ENCODE assay signal across 19 cellular contexts in genomic region chr2:219414857-219415256, GRCh38. TPM values are rescaled to one million over a fixed set of nuclear protein-coding genes. Genes with fewer than 3 reads are reported as not detected.
DNase-seq lines count a peak whose midpoint lies in the region; ATAC-seq and TF ChIP-seq lines count a peak whose summit lies in the region.
"Had no signal": no experiment of that assay in that cellular context is flagged by ENCODE, and none has a peak within 500 bp of the region (broad histone marks: within the 10 kb centered on the region; RNA-seq: fewer than 3 reads in every experiment).

No MANE protein-coding gene starts in this region.

- in situ Hi-C loops in gastrocnemius medialis (cut with MboI; ENCODE audit: low sequenced_read_pairs in 4 of 4): no loop called here

- H3K4me3 ChIP-seq in right atrium auricular region (no peak overlapping the region), muscle layer of duodenum (ENCODE audit: low read depth in 1 of 2, low read length in 2 of 2) (no peak overlapping the region), gastrocnemius medialis (no peak overlapping the region), uterus (no peak overlapping the region)
- H3K4me3 ChIP-seq: GM12878 had no signal

- TF ChIP-seq POLR2A in gastrocnemius medialis (IDR thresholded peaks at IDR 0.05) (no peak), uterus (IDR thresholded peaks at IDR 0.05) (no peak)

- TF ChIP-seq CTCF in right atrium auricular region (IDR thresholded peaks at IDR 0.05) (no peak), gastrocnemius medialis (IDR thresholded peaks at IDR 0.05 in 4 of 5, conservative IDR thresholded peaks at IDR 0.05 in 1 of 5) (no peak), uterus (IDR thresholded peaks at IDR 0.05) (no peak)

- H3K36me3 ChIP-seq in right atrium auricular region: peaks cover 13% of the 10 kb centered on the region
- H3K36me3 ChIP-seq in muscle layer of duodenum (ENCODE audit: control insufficient read depth in 1 of 2, insufficient read depth in 2 of 2, low read length in 2 of 2): no peaks in the 10 kb centered on the region
- H3K36me3 ChIP-seq in gastrocnemius medialis: no peaks in the 10 kb centered on the region
- H3K36me3 ChIP-seq in uterus: no peaks in the 10 kb centered on the region

- intact Hi-C loops in left ventricle myocardium superior (cut with micrococcal nuclease): no loop called here
- intact Hi-C loops in gastrocnemius medialis (cut with DNase I; ENCODE audit: low total_unique reads): no loop called here
- intact Hi-C loops in uterus (cut with DNase I; ENCODE audit: low total_unique reads): no loop called here

- no peaks in the 10 kb centered on the region for H3K4me1 Mint-ChIP-seq in activated T-cell treated with anti-CD3 and anti-CD28 coated beads, Interleukin-2, amount 50 U/mL, for 4 hours (ENCODE audit: low read depth)

- H3K27me3 ChIP-seq in right atrium auricular region (peaks cover 0 to 5% of the 10 kb centered on the region in 2 donors), muscle layer of duodenum (ENCODE audit: low read depth, low read length) (peaks cover 9% of the 10 kb centered on the region), gastrocnemius medialis (no peaks in the 10 kb centered on the region), uterus (no peaks in the 10 kb centered on the region)

- no peak overlapping the region for H3K4me3 Mint-ChIP-seq in activated T-cell treated with anti-CD3 and anti-CD28 coated beads, Interleukin-2, amount 50 U/mL, for 4 hours
- H3K4me3 Mint-ChIP-seq: B cell; CD4-positive, alpha-beta T cell; HFFc6 had no signal

- H3K27ac ChIP-seq in right atrium auricular region (peak overlapping the region; percentile 92 to 96), muscle layer of duodenum (ENCODE audit: low read length) (peak overlapping the region; percentile 90), gastrocnemius medialis (peak overlapping the region; percentile 95 to 100 (median 98)), uterus (peak overlapping the region; percentile 93 to 99)

- DNase-seq in right atrium auricular region (ENCODE audit: low spot score): no peak
- no peak for DNase-seq in left ventricle myocardium superior
- DNase-seq in gastrocnemius medialis: no peak
- DNase-seq in uterus: no peak
- no peak for DNase-seq in NCI-H146 (lab: John Stamatoyannopoulos, UW)
- DNase-seq in activated T-cell treated with anti-CD3 and anti-CD28 coated beads, Interleukin-2, amount 50 U/mL, for 4 hours: no peak
- DNase-seq in dedifferentiated amniotic fluid mesenchymal stem cell (ENCODE audit: extremely low spot score): no peak
- DNase-seq: C1 segment of cervical spinal cord; Calu3; CD4-positive, alpha-beta T cell; DMS 273 treated with DMSO at 0.1 percent for 48 hours; DMS79; HCEC 1CT; HFFc6 had no signal

- no peaks in the 10 kb centered on the region for H3K9me3 ChIP-seq in right atrium auricular region
- H3K9me3 ChIP-seq in muscle layer of duodenum (ENCODE audit: control insufficient read depth in 1 of 2, low read length in 2 of 2): no peaks in the 10 kb centered on the region
- no peaks in the 10 kb centered on the region for H3K9me3 ChIP-seq in gastrocnemius medialis
- no peaks in the 10 kb centered on the region for H3K9me3 ChIP-seq in uterus

- no peaks in the 10 kb centered on the region for H3K36me3 Mint-ChIP-seq in activated T-cell treated with anti-CD3 and anti-CD28 coated beads, Interleukin-2, amount 50 U/mL, for 4 hours (ENCODE audit: insufficient read depth)

- H3K4me1 ChIP-seq in right atrium auricular region: peaks cover 0 to 35% of the 10 kb centered on the region in 2 donors
- H3K4me1 ChIP-seq in muscle layer of duodenum (ENCODE audit: control insufficient read depth in 1 of 2, insufficient read depth in 2 of 2, low read length in 2 of 2): no peaks in the 10 kb centered on the region
- H3K4me1 ChIP-seq in gastrocnemius medialis: peaks cover 34 to 36% of the 10 kb centered on the region in 2 donors
- H3K4me1 ChIP-seq in uterus: peaks cover 0 to 6% of the 10 kb centered on the region in 2 donors

- no peaks in the 10 kb centered on the region for H3K9me3 Mint-ChIP-seq in activated T-cell treated with anti-CD3 and anti-CD28 coated beads, Interleukin-2, amount 50 U/mL, for 4 hours
- H3K9me3 Mint-ChIP-seq: CD4-positive, alpha-beta T cell had no signal

- peaks cover 38% of the 10 kb centered on the region for H3K27me3 Mint-ChIP-seq in activated T-cell treated with anti-CD3 and anti-CD28 coated beads, Interleukin-2, amount 50 U/mL, for 4 hours (ENCODE audit: low read depth)

- ATAC-seq in left ventricle myocardium superior (no peak), gastrocnemius medialis (no peak)
- no peak for ATAC-seq in activated T-cell treated with anti-CD3 and anti-CD28 coated beads, Interleukin-2, amount 50 U/mL, for 4 hours
- ATAC-seq: GM12878 had no signal

RNA-seq across cellular contexts. Expression of gene DES, which starts 3.3 kb away (rescaled TPM):
- total RNA-seq in right atrium auricular region: over 10,000 TPM; 12,280 to 13,654 TPM
- 14,457 TPM for total RNA-seq in left ventricle myocardium superior
- total RNA-seq in gastrocnemius medialis: over 10,000 TPM; 19,008 to 28,635 (median 23,575) TPM
- 1,000 to 10,000 TPM in 2 of 4 donors, 100 to 1,000 TPM in 2; 578 to 3,551 (median 1,628) TPM for total RNA-seq in uterus
- under 1 TPM; 0.49 to 0.61 (median 0.58) TPM for total RNA-seq in activated T-cell treated with anti-CD3 and anti-CD28 coated beads, Interleukin-2, amount 50 U/mL, for 4 hours
- total RNA-seq: B cell; Calu3; CD4-positive, alpha-beta T cell; G401; HT1080 had no signal

RNA-seq across cellular contexts. Expression of gene SPEG, which starts 19.8 kb away (rescaled TPM):
- total RNA-seq in right atrium auricular region: 10 to 100 TPM; 82.2 to 90.8 TPM
- 111 TPM for total RNA-seq in left ventricle myocardium superior
- 100 to 1,000 TPM; 104 to 387 (median 222) TPM for total RNA-seq in gastrocnemius medialis
- total RNA-seq in uterus: 100 to 1,000 TPM in 1 of 4 donors, 10 to 100 TPM in 3; 22.9 to 318 (median 36.1) TPM
- total RNA-seq in activated T-cell treated with anti-CD3 and anti-CD28 coated beads, Interleukin-2, amount 50 U/mL, for 4 hours: 1 to 10 TPM in 1 of 3 donors, under 1 TPM in 2; 0.74 to 2.1 (median 0.79) TPM

RNA-seq across cellular contexts. Expression of gene DNPEP, which starts 27.1 kb away (rescaled TPM):
- total RNA-seq in right atrium auricular region (10 to 100 TPM; 48.1 to 51.2 TPM), left ventricle myocardium superior (74.8 TPM), gastrocnemius medialis (100 to 1,000 TPM in 1 of 4 donors, 10 to 100 TPM in 3; 56.0 to 147 (median 65.3) TPM), uterus (10 to 100 TPM; 35.9 to 93.7 (median 47.5) TPM)
- total RNA-seq in activated T-cell treated with anti-CD3 and anti-CD28 coated beads, Interleukin-2, amount 50 U/mL, for 4 hours: 100 to 1,000 TPM; 187 to 222 (median 221) TPM

Comparison
In these comparisons a context has a peak if more than half of its experiments do, and no peak if none do; other contexts are left out.
1. RNA of gene DES, which starts 3.3 kb away (total RNA-seq): 19,008 to 28,635 TPM in gastrocnemius medialis, 14,457 TPM in left ventricle myocardium superior (single experiment), 12,280 to 13,654 TPM in right atrium auricular region and 578 to 3,551 TPM in uterus; 0.49 to 0.61 TPM in activated T-cell treated with anti-CD3 and anti-CD28 coated beads, Interleukin-2, amount 50 U/mL, for 4 hours; every median in the first group is over 100 times any median in the second.
2. RNA of gene SPEG, which starts 19.8 kb away (total RNA-seq): 104 to 387 TPM in gastrocnemius medialis, 111 TPM in left ventricle myocardium superior (single experiment), 82.2 to 90.8 TPM in right atrium auricular region and 22.9 to 318 TPM in uterus; 0.74 to 2.1 TPM in activated T-cell treated with anti-CD3 and anti-CD28 coated beads, Interleukin-2, amount 50 U/mL, for 4 hours; every median in the first group is over 4 times any median in the second.
3. Peak in every context shown above with its lines, with median percentiles within 50 percentile points of each other: H3K27ac ChIP-seq.